19 cellular contexts compared by ENCODE assay signal in genomic region chr18:25701821-25702220, GRCh38.
"Had no signal": no experiment of that assay in that cellular context is flagged by ENCODE, and none has a peak within 500 bp of the region (broad histone marks: within the 10 kb centered on the region; RNA-seq: fewer than 3 reads in every experiment).

No MANE protein-coding gene starts in this region.

- H3K4me1 ChIP-seq: esophagus muscularis mucosa, foreskin keratinocyte, gastroesophageal sphincter, heart left ventricle, left lung, lower lobe of right lung had no signal

- H3K4me2 ChIP-seq: hepatocyte had no signal

- H3K4me3 Mint-ChIP-seq: immature natural killer cell; mesothelial cell of epicardium; naive thymus-derived CD4-positive, alpha-beta T cell had no signal

- H3K36me3 ChIP-seq: esophagus muscularis mucosa, gastroesophageal sphincter, heart left ventricle, left lung, lower lobe of right lung had no signal

- ATAC-seq: foreskin keratinocyte; gastroesophageal sphincter; heart left ventricle; left cardiac atrium; left lung; left ventricle myocardium superior; lower lobe of right lung; naive thymus-derived CD4-positive, alpha-beta T cell had no signal

- H3K36me3 Mint-ChIP-seq: immature natural killer cell; mesothelial cell of epicardium; naive thymus-derived CD4-positive, alpha-beta T cell had no signal

- H3K4me1 Mint-ChIP-seq: immature natural killer cell; mesothelial cell of epicardium; naive thymus-derived CD4-positive, alpha-beta T cell had no signal

- DNase-seq: dermis blood vessel endothelial cell; dorsolateral prefrontal cortex; effector CD4-positive, alpha-beta T cell; effector memory CD4-positive, alpha-beta T cell; foreskin keratinocyte; heart left ventricle; hypothalamus; immature natural killer cell; left cardiac atrium; left lung; left ventricle myocardium superior; lower lobe of right lung; mesenchymal stem cell; naive thymus-derived CD4-positive, alpha-beta T cell had no signal

- H3K79me2 ChIP-seq: hepatocyte had no signal

- H3K4me3 ChIP-seq: coronary artery, dorsolateral prefrontal cortex, esophagus muscularis mucosa, gastroesophageal sphincter, heart left ventricle, hepatocyte, left lung, lower lobe of right lung had no signal

- H3K9me3 Mint-ChIP-seq: mesothelial cell of epicardium had no signal

- H3K27me3 ChIP-seq: esophagus muscularis mucosa, foreskin keratinocyte, gastroesophageal sphincter, hepatocyte, left lung had no signal

- H2AFZ ChIP-seq: hepatocyte had no signal

- H3K27ac ChIP-seq: coronary artery, dorsolateral prefrontal cortex, esophagus muscularis mucosa, foreskin keratinocyte, gastroesophageal sphincter, heart left ventricle, hepatocyte, left lung, lower lobe of right lung had no signal

- H3K9me3 ChIP-seq: esophagus muscularis mucosa, gastroesophageal sphincter, heart left ventricle, left lung, lower lobe of right lung had no signal

- H3K27ac Mint-ChIP-seq: immature natural killer cell; mesothelial cell of epicardium; naive thymus-derived CD4-positive, alpha-beta T cell had no signal
